1 cellular context compared by ENCODE assay signal in the genomic region with DNA sequence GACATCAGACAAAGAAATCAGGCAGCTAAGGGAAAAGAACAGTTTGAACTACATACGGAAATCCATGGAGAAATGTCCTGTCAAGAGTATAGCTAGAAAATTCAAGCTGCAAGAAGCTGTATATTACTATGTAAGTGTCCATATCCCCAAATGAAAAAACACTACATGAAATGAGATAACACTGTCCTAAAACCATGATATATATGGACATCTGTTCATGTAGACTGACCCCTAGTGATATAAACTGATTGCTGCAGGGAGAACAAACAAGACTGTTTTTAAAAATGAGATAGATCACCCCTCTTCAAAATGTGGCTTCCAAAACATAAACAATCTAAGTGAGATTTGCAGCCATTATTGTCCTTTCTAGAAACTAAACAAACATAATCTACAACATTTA.
TF ChIP-seq lines count a peak whose summit lies in the region.

No MANE protein-coding gene starts in this region.

TF ChIP-seq in HCT116, 20 proteins besides CTCF, POLR2A, EP300 and RAD21 (continued from another document):
- TF ChIP-seq, protein P1, sequence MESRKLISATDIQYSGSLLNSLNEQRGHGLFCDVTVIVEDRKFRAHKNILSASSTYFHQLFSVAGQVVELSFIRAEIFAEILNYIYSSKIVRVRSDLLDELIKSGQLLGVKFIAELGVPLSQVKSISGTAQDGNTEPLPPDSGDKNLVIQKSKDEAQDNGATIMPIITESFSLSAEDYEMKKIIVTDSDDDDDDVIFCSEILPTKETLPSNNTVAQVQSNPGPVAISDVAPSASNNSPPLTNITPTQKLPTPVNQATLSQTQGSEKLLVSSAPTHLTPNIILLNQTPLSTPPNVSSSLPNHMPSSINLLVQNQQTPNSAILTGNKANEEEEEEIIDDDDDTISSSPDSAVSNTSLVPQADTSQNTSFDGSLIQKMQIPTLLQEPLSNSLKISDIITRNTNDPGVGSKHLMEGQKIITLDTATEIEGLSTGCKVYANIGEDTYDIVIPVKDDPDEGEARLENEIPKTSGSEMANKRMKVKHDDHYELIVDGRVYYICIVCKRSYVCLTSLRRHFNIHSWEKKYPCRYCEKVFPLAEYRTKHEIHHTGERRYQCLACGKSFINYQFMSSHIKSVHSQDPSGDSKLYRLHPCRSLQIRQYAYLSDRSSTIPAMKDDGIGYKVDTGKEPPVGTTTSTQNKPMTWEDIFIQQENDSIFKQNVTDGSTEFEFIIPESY (IDR thresholded peaks at IDR 0.05; ENCODE audit: extremely low read depth, insufficient replicate concordance, low read length), result no peak
- TF ChIP-seq TCF7L2 (IDR thresholded peaks at IDR 0.05; ENCODE audit: borderline replicate concordance, extremely low read depth, insufficient read depth, insufficient read length) (no peak), YY1 (IDR thresholded peaks at IDR 0.05; ENCODE audit: extremely low read depth, insufficient replicate concordance, low read depth, low read length) (no peak), JUND (IDR thresholded peaks at IDR 0.05) (no peak), ZNF274 (IDR thresholded peaks at IDR 0.05; ENCODE audit: low read depth, low read length) (no peak)
TF ChIP-seq in HCT116: peak in this region for 0.
